In the genomic region with DNA sequence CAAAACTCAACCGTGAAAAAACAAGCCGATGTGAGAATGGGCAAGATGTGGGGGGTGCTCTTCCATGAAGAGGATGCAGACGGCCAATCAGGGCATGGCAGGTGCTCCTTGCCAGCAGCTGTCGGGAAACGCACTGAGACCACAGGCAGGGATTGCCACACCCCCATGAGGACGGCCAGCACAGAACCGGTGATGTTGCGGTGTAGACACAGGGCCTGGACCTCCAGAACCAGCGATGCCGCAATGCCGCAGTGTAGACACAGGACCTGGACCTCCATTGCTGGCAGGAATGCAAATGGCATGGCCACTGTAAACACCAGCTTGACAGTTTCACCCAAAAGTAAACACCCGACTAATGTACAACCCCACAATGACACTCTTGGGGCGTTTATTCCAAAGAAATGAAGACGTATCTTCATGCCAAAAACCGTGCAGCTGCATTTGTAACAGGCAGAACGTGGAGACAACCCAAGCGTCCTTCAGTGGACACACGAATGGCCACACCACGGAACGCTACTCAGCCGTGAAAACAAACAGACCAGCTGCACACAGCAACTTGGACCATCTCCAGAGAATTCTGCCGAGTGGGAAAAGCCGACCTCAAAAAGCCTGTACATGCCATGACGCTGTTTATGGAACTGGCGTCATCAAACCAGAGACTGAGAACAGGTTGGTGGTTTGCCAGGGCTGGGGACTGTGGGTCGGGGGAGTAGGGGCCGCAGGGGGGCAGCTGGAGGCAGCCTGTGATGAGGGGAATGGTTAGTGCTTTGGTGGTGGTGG, we compare ENCODE assay signal across 24 cellular contexts.
DNase-seq lines count a peak whose midpoint lies in the region; FAIRE-seq and TF ChIP-seq lines count a peak whose summit lies in the region.
"Had no signal": no experiment of that assay in that cellular context is flagged by ENCODE, and none has a peak within 500 bp of the region (broad histone marks: within the 10 kb centered on the region; RNA-seq: fewer than 3 reads in every experiment).

No MANE protein-coding gene starts in this region.

- H3K9me3 Mint-ChIP-seq in osteocyte (ENCODE audit: unreplicated experiment) = no peaks in the 10 kb centered on the region
- H3K9me3 Mint-ChIP-seq: activated CD4-positive, alpha-beta T cell treated with anti-CD3 and anti-CD28 coated beads, Interleukin-2, amount 10 ng/mL, durations not matched to agents 24 days and 14 days; CD4-positive, alpha-beta memory T cell; naive thymus-derived CD4-positive, alpha-beta T cell had no signal

- H3K27me3 Mint-ChIP-seq in osteocyte (ENCODE audit: unreplicated experiment) = peaks cover 10% of the 10 kb centered on the region

- no peak overlapping the region for H3K27ac Mint-ChIP-seq in osteocyte (ENCODE audit: unreplicated experiment)
- H3K27ac Mint-ChIP-seq: activated CD4-positive, alpha-beta T cell treated with anti-CD3 and anti-CD28 coated beads, Interleukin-2, amount 10 ng/mL, durations not matched to agents 24 days and 14 days; naive thymus-derived CD4-positive, alpha-beta T cell had no signal

- H3K4me1 Mint-ChIP-seq in osteocyte (ENCODE audit: unreplicated experiment) = peaks cover 37% of the 10 kb centered on the region
- H3K4me1 Mint-ChIP-seq: activated CD4-positive, alpha-beta T cell treated with anti-CD3 and anti-CD28 coated beads, Interleukin-2, amount 10 ng/mL, durations not matched to agents 24 days and 14 days had no signal

- H3K27me3 ChIP-seq in SJSA1 (replicated peaks) (no peaks in the 10 kb centered on the region), HAP-1 (ENCODE audit: low read depth) (no peaks in the 10 kb centered on the region)
- H3K27me3 ChIP-seq: cardiac muscle cell, foreskin keratinocyte, upper lobe of right lung had no signal

- TF ChIP-seq CTCF in osteocyte (IDR thresholded peaks at IDR 0.05) = no peak

- DNase-seq in NCI-H345 (lab: John Stamatoyannopoulos, UW) = peak; percentile 26
- no peak for DNase-seq in NCI-H345 treated with DMSO at 0.1 percent for 48 hours (lab: John Stamatoyannopoulos, UW; ENCODE audit: unreplicated experiment)
- DNase-seq in SJSA1 (ENCODE audit: low read depth in 1 of 2, low spot score in 2 of 2) = peak; percentile 88 to 89
- DNase-seq in fibroblast of peridontal ligament (ENCODE audit: extremely low read depth) = peak; percentile 70
- no peak for DNase-seq in urothelium cell line (ENCODE audit: low spot score)
- DNase-seq in HAP-1 (ENCODE audit: low spot score in 2 of 2) = no peak
- DNase-seq in GM19239 (ENCODE audit: insufficient read length, low spot score) = no peak
- DNase-seq in osteocyte (ENCODE audit: extremely low spot score, unreplicated experiment) = no peak
- DNase-seq: activated CD4-positive, alpha-beta T cell treated with anti-CD3 and anti-CD28 coated beads, Interleukin-2, amount 10 ng/mL, durations not matched to agents 24 days and 14 days; activated naive CD4-positive, alpha-beta T cell treated with anti-CD3 and anti-CD28 coated beads, Interleukin-2, amount 50 U/mL, for 16 hours; CD4-positive, alpha-beta memory T cell; effector CD8-positive, alpha-beta T cell; foreskin keratinocyte; lower lobe of right lung; naive thymus-derived CD4-positive, alpha-beta T cell; NCI-H146; PC-9; stimulated activated naive CD8-positive, alpha-beta T cell treated with anti-CD3 and anti-CD28 coated beads, Interleukin-15, Interleukin-2, amounts not matched to agents 100 U/mL and 50 U/mL, for 24 hours; upper lobe of right lung had no signal

- H3K4me3 ChIP-seq in SJSA1 (no peak overlapping the region), HAP-1 (no peak overlapping the region)
- H3K4me3 ChIP-seq: A549, cardiac muscle cell, lower lobe of right lung, PC-9, prostate gland, upper lobe of right lung had no signal

- in situ Hi-C loops in HAP-1 (cut with MboI; ENCODE audit: low sequenced_read_pairs) = no loop called here

- H3K36me3 ChIP-seq in SJSA1 (no peaks in the 10 kb centered on the region), HAP-1 (replicated peaks) (no peaks in the 10 kb centered on the region)
- H3K36me3 ChIP-seq: cardiac muscle cell, lower lobe of right lung, prostate gland, upper lobe of right lung had no signal

- H3K4me3 Mint-ChIP-seq in osteocyte (ENCODE audit: unreplicated experiment) = no peak overlapping the region
- H3K4me3 Mint-ChIP-seq: activated CD4-positive, alpha-beta T cell treated with anti-CD3 and anti-CD28 coated beads, Interleukin-2, amount 10 ng/mL, durations not matched to agents 24 days and 14 days; CD4-positive, alpha-beta memory T cell; naive thymus-derived CD4-positive, alpha-beta T cell had no signal

- H3K36me3 Mint-ChIP-seq in osteocyte (ENCODE audit: unreplicated experiment) = no peaks in the 10 kb centered on the region
- H3K36me3 Mint-ChIP-seq: CD4-positive, alpha-beta memory T cell; naive thymus-derived CD4-positive, alpha-beta T cell had no signal

- no peaks in the 10 kb centered on the region for H3K9me3 ChIP-seq in SJSA1 (replicated peaks)
- no peaks in the 10 kb centered on the region for H3K9me3 ChIP-seq in HAP-1
- H3K9me3 ChIP-seq: A549, lower lobe of right lung, prostate gland, upper lobe of right lung had no signal

- H3K4me1 ChIP-seq in SJSA1 (replicated peaks) (peaks cover 38% of the 10 kb centered on the region), HAP-1 (no peaks in the 10 kb centered on the region)
- H3K4me1 ChIP-seq: lower lobe of right lung, prostate gland, upper lobe of right lung had no signal

- FAIRE-seq in urothelium cell line (lab: Jason Lieb, UNC) = peak; percentile 79
- no peak for FAIRE-seq in GM19239 (lab: Jason Lieb, UNC)
- FAIRE-seq: A549, TTC549 had no signal

- no peak overlapping the region; the same call in 1 of the 2 replicates for H3K27ac ChIP-seq in SJSA1
- H3K27ac ChIP-seq: cardiac muscle cell, foreskin keratinocyte, KMS-11, lower lobe of right lung, PC-9, prostate gland, upper lobe of right lung had no signal

Comparison
In these comparisons a context has a peak if more than half of its experiments do, and no peak if none do; other contexts are left out.
1. DNase-seq: peak in NCI-H345 (single experiment), SJSA1 (2 of 2) and fibroblast of peridontal ligament (single experiment); none in NCI-H345 treated with DMSO at 0.1 percent for 48 hours (single experiment), urothelium cell line (single experiment), HAP-1 (0 of 2), GM19239 (single experiment) and osteocyte (single experiment).